In genomic region chr17:59257101-59257500, GRCh38 we compare ENCODE assay signal across 20 cellular contexts.
"Had no signal": no experiment of that assay in that cellular context is flagged by ENCODE, and none has a peak within 500 bp of the region (broad histone marks: within the 10 kb centered on the region; RNA-seq: fewer than 3 reads in every experiment).

No MANE protein-coding gene starts in this region.

- H3K36me3 ChIP-seq: adrenal gland, cardiac muscle cell, tibial artery, uterus, WERI-Rb-1 had no signal

- H3K27me3 ChIP-seq: adrenal gland, cardiac muscle cell, dorsolateral prefrontal cortex, foreskin keratinocyte, tibial artery, uterus had no signal

- H3K4me3 ChIP-seq: adrenal gland, cardiac muscle cell, dorsolateral prefrontal cortex, tibial artery, uterus had no signal

- DNase-seq: activated CD4-positive, alpha-beta T cell treated with anti-CD3 and anti-CD28 coated beads for 1 hour; activated CD8-positive, alpha-beta memory T cell treated with anti-CD3 and anti-CD28 coated beads for 24 hours; activated CD8-positive, alpha-beta memory T cell treated with anti-CD3 and anti-CD28 coated beads, Interleukin-2, amount 50 U/mL, for 48 hours; activated effector memory CD4-positive, alpha-beta T cell treated with Interleukin-2 at 50 U/mL for 16 hours; activated naive CD4-positive, alpha-beta T cell treated with anti-CD3 and anti-CD28 coated beads, Interleukin-2, amount 50 U/mL, for 16 hours; activated T-cell treated with anti-CD3 and anti-CD28 coated beads, Interleukin-2, amount 50 U/mL, for 48 hours; adrenal gland; dorsolateral prefrontal cortex; foreskin keratinocyte; hippocampal formation; islet precursor cell; left colon; mammary epithelial cell; stimulated activated naive CD8-positive, alpha-beta T cell treated with anti-CD3 and anti-CD28 coated beads, Interleukin-15, Interleukin-2, amounts not matched to agents 100 U/mL and 50 U/mL, for 24 hours; substantia nigra; T-helper 2 cell; tibial artery; uterus; WERI-Rb-1 had no signal

- H3K4me1 ChIP-seq: adrenal gland, foreskin keratinocyte, tibial artery, uterus had no signal

- H3K9me3 ChIP-seq: adrenal gland, tibial artery, uterus had no signal

- H3K27ac ChIP-seq: adrenal gland, cardiac muscle cell, dorsolateral prefrontal cortex, foreskin keratinocyte, tibial artery, uterus, WERI-Rb-1 had no signal

- ATAC-seq: foreskin keratinocyte; left colon; stimulated activated naive CD8-positive, alpha-beta T cell treated with anti-CD3 and anti-CD28 coated beads, Interleukin-15, Interleukin-2, amounts not matched to agents 100 U/mL and 50 U/mL, for 24 hours had no signal
